Comparison of ENCODE assay signal across 19 cellular contexts in the genomic region with DNA sequence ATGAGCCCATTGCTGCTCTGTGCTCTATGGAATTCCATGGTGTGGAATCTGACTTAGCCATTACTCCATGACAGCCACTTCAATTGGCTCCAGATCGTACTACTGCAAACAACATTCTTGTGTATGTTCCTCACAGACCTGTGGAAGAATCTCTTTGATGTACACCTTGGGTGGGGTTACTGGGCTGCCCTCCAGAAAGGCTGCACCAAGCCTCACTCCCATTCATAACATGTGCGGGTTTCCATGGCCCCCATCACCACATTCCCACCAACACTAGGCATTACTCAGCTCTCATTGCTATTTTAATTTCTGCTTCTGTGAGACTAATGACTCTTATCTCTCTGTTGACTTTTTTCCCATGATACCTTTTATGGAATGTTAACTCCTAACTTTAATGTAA.
DNase-seq lines count a peak whose midpoint lies in the region; ATAC-seq, FAIRE-seq and TF ChIP-seq lines count a peak whose summit lies in the region.
"Had no signal": no experiment of that assay in that cellular context is flagged by ENCODE, and none has a peak within 500 bp of the region (broad histone marks: within the 10 kb centered on the region; RNA-seq: fewer than 3 reads in every experiment).

No MANE protein-coding gene starts in this region.

- no peak overlapping the region for H3K23ac ChIP-seq in trophoblast cell (ENCODE audit: low read length)

- no peak overlapping the region for H2BK12ac ChIP-seq in trophoblast cell (ENCODE audit: low read length)

- no peak overlapping the region for H3K18ac ChIP-seq in trophoblast cell (ENCODE audit: low read length)

- no peak for ATAC-seq in A549
- ATAC-seq: K562 had no signal

- no peak for TF ChIP-seq RAD21 in A549 (conservative IDR thresholded peaks at IDR 0.05 in 1 of 2, IDR thresholded peaks at IDR 0.05 in 1 of 2)

- no peak overlapping the region for H2BK5ac ChIP-seq in trophoblast cell (ENCODE audit: low read depth, low read length, poor library complexity)

- no peak for TF ChIP-seq POLR2A in A549 (IDR thresholded peaks at IDR 0.05; ENCODE audit: low read length)
- no peak for TF ChIP-seq POLR2A in Peyer's patch (IDR thresholded peaks at IDR 0.05)

- no peaks in the 10 kb centered on the region for H3K79me1 ChIP-seq in trophoblast cell (ENCODE audit: low read length)

- POLR2A ChIA-PET in A549 (lab: Yijun Ruan, JAX) (no interaction called here), RWPE1 (lab: Yijun Ruan, JAX; ENCODE audit: low non-redundant PET) (no interaction called here)

- CTCF ChIA-PET in A549 (lab: Yijun Ruan, JAX) (no interaction called here), RWPE1 (lab: Yijun Ruan, JAX) (no interaction called here)

- H4K12ac ChIP-seq in trophoblast cell (ENCODE audit: low read depth, low read length) = no peak overlapping the region

- H3K4me3 ChIP-seq in A549 = no peak overlapping the region
- H3K4me3 ChIP-seq in trophoblast cell (ENCODE audit: low read depth, low read length) = no peak overlapping the region
- H3K4me3 ChIP-seq in Peyer's patch = no peak overlapping the region
- H3K4me3 ChIP-seq: BLaER1, K562 had no signal

- no peak overlapping the region for H3K14ac ChIP-seq in trophoblast cell (ENCODE audit: low read length)

- H3K27me3 ChIP-seq in trophoblast cell (ENCODE audit: insufficient read depth, low read length) = no peaks in the 10 kb centered on the region
- no peaks in the 10 kb centered on the region for H3K27me3 ChIP-seq in Peyer's patch
- H3K27me3 ChIP-seq: BLaER1 had no signal

- H2BK120ac ChIP-seq in trophoblast cell (ENCODE audit: insufficient read depth, low read length, poor library complexity) = no peak overlapping the region

- H4K91ac ChIP-seq in trophoblast cell (ENCODE audit: low read depth, low read length) = no peak overlapping the region

- H3K36me3 ChIP-seq in trophoblast cell (ENCODE audit: control insufficient read depth in 1 of 2, insufficient read depth in 2 of 2, low read length in 2 of 2) = no peaks in the 10 kb centered on the region
- no peaks in the 10 kb centered on the region for H3K36me3 ChIP-seq in Peyer's patch
- H3K36me3 ChIP-seq: BLaER1 had no signal

- H2AK5ac ChIP-seq in trophoblast cell (ENCODE audit: low read length) = no peak overlapping the region

- no peak for TF ChIP-seq CTCF in A549 (IDR thresholded peaks at IDR 0.05)
- no peak for TF ChIP-seq CTCF in RWPE1 (conservative IDR thresholded peaks at IDR 0.05; ENCODE audit: low read depth)
- TF ChIP-seq CTCF in Peyer's patch (IDR thresholded peaks at IDR 0.05) = no peak

- H3K79me2 ChIP-seq in trophoblast cell (ENCODE audit: control insufficient read depth, insufficient read depth, low read length, poor library complexity) = no peaks in the 10 kb centered on the region

- TF ChIP-seq EP300 in A549 (IDR thresholded peaks at IDR 0.05) = no peak

- 10% methylated on average over 2 of the region's 2 CpGs for WGBS in A549 (ENCODE audit: missing lambda C conversion rate)
- no CpG with 5 or more reads among the region's 2 CpGs for WGBS in trophoblast cell (ENCODE audit: extremely low coverage, insufficient coverage, insufficient read length)

- H3K4ac ChIP-seq in trophoblast cell (ENCODE audit: low read depth, low read length) = no peak overlapping the region

- H3K9me3 ChIP-seq in A549 = no peaks in the 10 kb centered on the region; the same call in 2 of the 3 replicates
- H3K9me3 ChIP-seq in trophoblast cell (ENCODE audit: insufficient read depth, low read depth, low read length) = no peaks in the 10 kb centered on the region
- no peaks in the 10 kb centered on the region for H3K9me3 ChIP-seq in Peyer's patch
- H3K9me3 ChIP-seq: BLaER1 had no signal

- H4K8ac ChIP-seq in trophoblast cell (ENCODE audit: low read depth, low read length) = no peak overlapping the region

- H3K4me1 ChIP-seq in A549 (no peaks in the 10 kb centered on the region), trophoblast cell (ENCODE audit: control insufficient read depth in 1 of 2, insufficient read depth in 2 of 2, low read length in 2 of 2) (no peaks in the 10 kb centered on the region), Peyer's patch (no peaks in the 10 kb centered on the region)
- H3K4me1 ChIP-seq: BLaER1 had no signal

- H3K9ac ChIP-seq in trophoblast cell (ENCODE audit: low read length) = no peak overlapping the region
- H3K9ac ChIP-seq: BLaER1 had no signal

- H3K27ac ChIP-seq in A549 = no peak overlapping the region
- no peak overlapping the region for H3K27ac ChIP-seq in RWPE1
- no peak overlapping the region for H3K27ac ChIP-seq in trophoblast cell (ENCODE audit: low read depth, low read length)
- H3K27ac ChIP-seq in Peyer's patch = no peak overlapping the region
- H3K27ac ChIP-seq: BLaER1 had no signal

- peak in 1 of 2 experiments; percentile 7 for DNase-seq in A549 (ENCODE audit: low read depth in 1 of 2, low spot score in 1 of 2)
- peak; percentile 3 for DNase-seq in RWPE1 (ENCODE audit: low spot score)
- DNase-seq in islet precursor cell = peak; percentile 52
- DNase-seq in trophoblast cell = peak; percentile 59 to 61
- DNase-seq in NCI-H187 (lab: John Stamatoyannopoulos, UW) = no peak
- no peak for DNase-seq in A172 (ENCODE audit: low spot score)
- no peak for DNase-seq in Peyer's patch
- DNase-seq in NCI-H2029 treated with DMSO at 0.1 percent for 48 hours (lab: John Stamatoyannopoulos, UW) = no peak
- DNase-seq: 8988T; CD8-positive, alpha-beta memory T cell; GF-D8; NCI-H1092; NCI-H146; NCI-H2107; NCI-H526 treated with DMSO at 0.1 percent for 48 hours had no signal

- H2AFZ ChIP-seq in trophoblast cell (ENCODE audit: insufficient read depth, low read length, poor library complexity) = no peak overlapping the region

- H3K4me2 ChIP-seq in A549 = no peak overlapping the region
- no peak overlapping the region for H3K4me2 ChIP-seq in trophoblast cell (ENCODE audit: low read length)
- H3K4me2 ChIP-seq: BLaER1 had no signal

- peak; percentile 72 for FAIRE-seq in A549 (lab: Jason Lieb, UNC)
- FAIRE-seq: GM12891, H1, K562 had no signal

TF ChIP-seq in A549, 52 proteins besides CTCF, POLR2A, EP300 and RAD21:
- no peak for TF ChIP-seq KDM1A (IDR thresholded peaks at IDR 0.05; ENCODE audit: low read depth)

Comparison
In these comparisons a context has a peak if more than half of its experiments do, and no peak if none do; other contexts are left out.
1. DNase-seq: peak in RWPE1 (single experiment), islet precursor cell (single experiment) and trophoblast cell (2 of 2); none in NCI-H187 (0 of 2), A172 (single experiment), Peyer's patch (0 of 3) and NCI-H2029 treated with DMSO at 0.1 percent for 48 hours (single experiment).